In genomic region chr18:73707035-73707434, GRCh38 we compare ENCODE assay signal across 20 cellular contexts.
DNase-seq lines count a peak whose midpoint lies in the region; ATAC-seq, FAIRE-seq and TF ChIP-seq lines count a peak whose summit lies in the region.
"Had no signal": no experiment of that assay in that cellular context is flagged by ENCODE, and none has a peak within 500 bp of the region (broad histone marks: within the 10 kb centered on the region; RNA-seq: fewer than 3 reads in every experiment).

No MANE protein-coding gene starts in this region.

- H3K4ac ChIP-seq in mesenchymal stem cell (ENCODE audit: low read depth in 1 of 2, low read length in 2 of 2): no peak overlapping the region

- H3K9ac ChIP-seq in astrocyte (ENCODE audit: low read length) (no peak overlapping the region), fibroblast of lung (ENCODE audit: insufficient read depth, low read length) (no peak overlapping the region), mesenchymal stem cell (ENCODE audit: low read length) (no peak overlapping the region)

- no peak for FAIRE-seq in astrocyte (lab: Jason Lieb, UNC)
- FAIRE-seq: GM12878, H54 had no signal

- H2BK5ac ChIP-seq in mesenchymal stem cell (ENCODE audit: low read depth, low read length, poor library complexity, severe bottlenecking): no peak overlapping the region

- peaks cover 12% of the 10 kb centered on the region; the same call in 1 of the 2 replicates for H3K9me3 Mint-ChIP-seq in HFFc6
- H3K9me3 Mint-ChIP-seq in astrocyte (ENCODE audit: unreplicated experiment): peaks cover 14% of the 10 kb centered on the region

- H3K4me1 ChIP-seq in astrocyte (ENCODE audit: insufficient read depth, low read length) (no peaks in the 10 kb centered on the region), fibroblast of lung (ENCODE audit: control insufficient read depth, extremely low read depth, insufficient read depth, low read length) (no peaks in the 10 kb centered on the region), mesenchymal stem cell (ENCODE audit: control insufficient read depth, insufficient read depth, low read depth, low read length) (no peaks in the 10 kb centered on the region), mucosa of descending colon (ENCODE audit: low read depth) (no peaks in the 10 kb centered on the region)

- H3K14ac ChIP-seq in mesenchymal stem cell (ENCODE audit: low read length in 2 of 2): no peak overlapping the region

- no peak overlapping the region for H3K4me3 ChIP-seq in astrocyte (ENCODE audit: insufficient read depth, low read depth, low read length)
- no peak overlapping the region for H3K4me3 ChIP-seq in fibroblast of lung (replicated peaks in 1 of 4; ENCODE audit: control extremely low read depth in 1 of 4, insufficient read depth in 1 of 4, low read depth in 3 of 4, low read length in 4 of 4)
- no peak overlapping the region for H3K4me3 ChIP-seq in mesenchymal stem cell (ENCODE audit: insufficient read depth in 1 of 2, low read depth in 1 of 2, low read length in 2 of 2)
- no peak overlapping the region for H3K4me3 ChIP-seq in mucosa of descending colon
- H3K4me3 ChIP-seq: GM12878 had no signal

- no peak overlapping the region for H2BK120ac ChIP-seq in mesenchymal stem cell (ENCODE audit: low read depth, low read length)

- no peaks in the 10 kb centered on the region for H3K79me1 ChIP-seq in mesenchymal stem cell (replicated peaks; ENCODE audit: low read length, poor library complexity, severe bottlenecking)

- H4K91ac ChIP-seq in mesenchymal stem cell (ENCODE audit: low read length): no peak overlapping the region

- no peaks in the 10 kb centered on the region for H3K79me2 ChIP-seq in astrocyte (ENCODE audit: insufficient read depth, low read length)
- H3K79me2 ChIP-seq in fibroblast of lung (ENCODE audit: control insufficient read depth, insufficient read depth, low read length): no peaks in the 10 kb centered on the region

- H2BK12ac ChIP-seq in mesenchymal stem cell (ENCODE audit: low read length in 2 of 2): no peak overlapping the region

- H4K20me1 ChIP-seq in astrocyte (ENCODE audit: insufficient read depth, low read length) (no peaks in the 10 kb centered on the region), fibroblast of lung (ENCODE audit: control insufficient read depth, extremely low read depth, insufficient read depth, low read length) (no peaks in the 10 kb centered on the region)

- no peak overlapping the region for H2AK5ac ChIP-seq in mesenchymal stem cell (ENCODE audit: low read length, severe bottlenecking)

- no peak overlapping the region for H3K18ac ChIP-seq in mesenchymal stem cell (ENCODE audit: low read depth in 1 of 2, low read length in 2 of 2)

- ATAC-seq in GM18870 (IDR thresholded peaks at IDR 0.05; ENCODE audit: unreplicated experiment) (no peak), mucosa of descending colon (no peak)
- ATAC-seq: GM12878, SK-N-SH treated with all-trans-retinoic acid at 6 μM for 48 hours had no signal

- H3K27me3 Mint-ChIP-seq in HFFc6 (ENCODE audit: insufficient read depth) (no peaks in the 10 kb centered on the region), astrocyte (ENCODE audit: low read depth, unreplicated experiment) (peaks cover 2% of the 10 kb centered on the region)
- H3K27me3 Mint-ChIP-seq: B cell had no signal

- peak; percentile 30 for DNase-seq in HFFc6
- DNase-seq in astrocyte (ENCODE audit: low read depth): peak; percentile 40
- DNase-seq in fibroblast of lung (ENCODE audit: low read depth in 2 of 2): peak; percentile 54 to 62
- DNase-seq in mesenchymal stem cell: peak; percentile 25
- DNase-seq in amniotic stem cell (lab: John Stamatoyannopoulos, UW): no peak
- DNase-seq in stimulated activated CD4-positive, alpha-beta T cell treated with anti-CD3 and anti-CD28 coated beads, Interleukin-1b, Interleukin-23, amount 100 ng/mL, for 48 hours: no peak
- DNase-seq in mucosa of descending colon: no peak
- DNase-seq: EL, NCI-H187, NCI-H2107, NCI-H2227 treated with DMSO at 0.1 percent for 48 hours, NCI-H510A treated with DMSO at 0.1 percent for 48 hours, NCI-H82, RPMI8226, SIG-M5 had no signal

- H3K4me3 Mint-ChIP-seq in HFFc6: no peak overlapping the region
- H3K4me3 Mint-ChIP-seq in astrocyte (ENCODE audit: unreplicated experiment): no peak overlapping the region
- H3K4me3 Mint-ChIP-seq: B cell had no signal

- WGBS in mesenchymal stem cell: 95% methylated on average over 1 of the region's 1 CpG

- H2BK15ac ChIP-seq in mesenchymal stem cell (ENCODE audit: low read depth, poor library complexity, severe bottlenecking): no peak overlapping the region

- TF ChIP-seq CTCF in HFFc6 (IDR thresholded peaks at IDR 0.05) (no peak), astrocyte (IDR thresholded peaks at IDR 0.05; ENCODE audit: insufficient read depth, low read depth, low read length) (no peak), fibroblast of lung (conservative IDR thresholded peaks at IDR 0.05 in 1 of 2, IDR thresholded peaks at IDR 0.05 in 1 of 2; ENCODE audit: low read depth in 1 of 2, low read length in 2 of 2) (no peak), mucosa of descending colon (IDR thresholded peaks at IDR 0.05) (no peak)

- H3K36me3 Mint-ChIP-seq in HFFc6 (ENCODE audit: low read depth): peaks cover 20% of the 10 kb centered on the region
- no peaks in the 10 kb centered on the region for H3K36me3 Mint-ChIP-seq in astrocyte (ENCODE audit: low read depth, unreplicated experiment)

- intact Hi-C loops in mucosa of descending colon (cut with DNase I, micrococcal nuclease): no loop called here

- H3K4me1 Mint-ChIP-seq in HFFc6 (ENCODE audit: low read depth) (peaks cover 19% of the 10 kb centered on the region), astrocyte (ENCODE audit: low read depth, unreplicated experiment) (no peaks in the 10 kb centered on the region)
- H3K4me1 Mint-ChIP-seq: B cell had no signal

- H4K8ac ChIP-seq in mesenchymal stem cell (ENCODE audit: low read length): no peak overlapping the region

- H3K23ac ChIP-seq in mesenchymal stem cell (ENCODE audit: low read length in 2 of 2): no peak overlapping the region

- H3K27ac ChIP-seq in astrocyte (ENCODE audit: low read depth, low read length): no peak overlapping the region
- H3K27ac ChIP-seq in fibroblast of lung (ENCODE audit: insufficient read depth, low read length): no peak overlapping the region
- H3K27ac ChIP-seq in mesenchymal stem cell (ENCODE audit: low read length, poor library complexity, severe bottlenecking): no peak overlapping the region

- no peaks in the 10 kb centered on the region for H3K36me3 ChIP-seq in astrocyte (ENCODE audit: insufficient read depth, low read length)
- H3K36me3 ChIP-seq in fibroblast of lung (ENCODE audit: control insufficient read depth, insufficient read depth, low read length): no peaks in the 10 kb centered on the region
- no peaks in the 10 kb centered on the region for H3K36me3 ChIP-seq in mesenchymal stem cell (ENCODE audit: control insufficient read depth in 1 of 2, insufficient read depth in 2 of 2, low read depth in 1 of 2, low read length in 2 of 2)
- no peaks in the 10 kb centered on the region for H3K36me3 ChIP-seq in mucosa of descending colon (ENCODE audit: low read depth)

- no peak overlapping the region for H3K27ac Mint-ChIP-seq in HFFc6
- H3K27ac Mint-ChIP-seq in astrocyte (ENCODE audit: unreplicated experiment): no peak overlapping the region
- H3K27ac Mint-ChIP-seq: B cell had no signal

- H2AFZ ChIP-seq in astrocyte (ENCODE audit: low read depth, low read length) (no peak overlapping the region), fibroblast of lung (ENCODE audit: low read length) (no peak overlapping the region), mesenchymal stem cell (ENCODE audit: low read depth, low read length) (no peak overlapping the region)

- no peaks in the 10 kb centered on the region for H3K27me3 ChIP-seq in astrocyte (ENCODE audit: insufficient read depth, low read length)
- H3K27me3 ChIP-seq in fibroblast of lung (ENCODE audit: control insufficient read depth, insufficient read depth, low read length): no peaks in the 10 kb centered on the region
- H3K27me3 ChIP-seq in mesenchymal stem cell (ENCODE audit: control insufficient read depth in 1 of 2, insufficient read depth in 1 of 2, low read length in 2 of 2): no peaks in the 10 kb centered on the region

- no peak overlapping the region for H3K4me2 ChIP-seq in astrocyte (ENCODE audit: low read length)
- H3K4me2 ChIP-seq in fibroblast of lung (ENCODE audit: extremely low read depth, insufficient read depth, low read length): no peak overlapping the region
- no peak overlapping the region for H3K4me2 ChIP-seq in mesenchymal stem cell (ENCODE audit: low read length, poor library complexity, severe bottlenecking)

- H3K9me3 ChIP-seq in astrocyte (ENCODE audit: insufficient read depth, low read depth, low read length): no peaks in the 10 kb centered on the region
- H3K9me3 ChIP-seq in fibroblast of lung (ENCODE audit: control insufficient read depth, insufficient read depth, low read depth, low read length): no peaks in the 10 kb centered on the region
- no peaks in the 10 kb centered on the region for H3K9me3 ChIP-seq in mesenchymal stem cell (ENCODE audit: control insufficient read depth, low read length)
- no peaks in the 10 kb centered on the region for H3K9me3 ChIP-seq in mucosa of descending colon

Comparison
In these comparisons a context has a peak if more than half of its experiments do, and no peak if none do; other contexts are left out.
1. DNase-seq: peak in HFFc6 (single experiment), astrocyte (single experiment), fibroblast of lung (2 of 2) and mesenchymal stem cell (single experiment); none in amniotic stem cell (single experiment), stimulated activated CD4-positive, alpha-beta T cell treated with anti-CD3 and anti-CD28 coated beads, Interleukin-1b, Interleukin-23, amount 100 ng/mL, for 48 hours (single experiment) and mucosa of descending colon (0 of 3).